ENCODE assay signal across 29 cellular contexts in the genomic region with DNA sequence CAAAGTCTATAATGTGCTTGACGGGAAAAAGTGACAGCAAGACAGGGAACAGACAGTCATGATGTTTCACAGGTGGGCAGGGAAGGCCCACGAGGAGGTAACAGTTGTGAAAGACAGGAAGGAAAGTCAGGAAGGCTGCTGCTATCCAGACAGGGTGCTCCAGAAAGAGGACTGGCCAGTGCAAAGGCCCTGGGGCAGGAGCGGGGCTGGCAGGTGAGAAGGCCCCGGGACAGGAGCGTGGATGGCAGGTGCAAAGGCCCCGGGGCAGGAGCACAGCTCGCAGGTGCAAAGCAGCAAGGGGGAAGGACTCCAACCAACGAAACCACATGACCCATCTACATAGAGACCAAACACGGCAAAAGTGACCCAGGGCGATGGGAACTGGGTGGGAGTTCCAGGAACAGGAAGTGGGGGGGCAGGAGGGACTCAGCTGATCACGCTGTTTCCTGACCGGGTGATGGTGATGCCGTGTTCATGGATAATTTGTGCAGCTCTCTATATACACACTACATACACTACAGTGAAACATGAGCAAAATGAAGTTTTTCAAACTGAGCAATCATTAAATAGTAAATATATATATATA.
A peak's percentile ranks its signal among the peaks of the same experiment; 100 is the strongest.
DNase-seq lines count a peak whose midpoint lies in the region; ATAC-seq and TF ChIP-seq lines count a peak whose summit lies in the region.
"Had no signal": no experiment of that assay in that cellular context is flagged by ENCODE, and none has a peak within 500 bp of the region (broad histone marks: within the 10 kb centered on the region; RNA-seq: fewer than 3 reads in every experiment).

No MANE protein-coding gene starts in this region.

- H3K27me3 ChIP-seq in DND-41 (ENCODE audit: insufficient read depth, low read length, poor library complexity) (no peaks in the 10 kb centered on the region), upper lobe of right lung (no peaks in the 10 kb centered on the region)
- H3K27me3 ChIP-seq: MG63, SJSA1 had no signal

- H3K4me2 ChIP-seq in DND-41 (ENCODE audit: insufficient read depth, low read length): no peak overlapping the region
- H3K4me2 ChIP-seq: A549, PC-9 had no signal

- TF ChIP-seq CTCF in DND-41 (IDR thresholded peaks at IDR 0.05; ENCODE audit: borderline replicate concordance, extremely low read depth, low read length, poor library complexity, severe bottlenecking) (no peak), WTC11 (IDR thresholded peaks at IDR 0.05) (no peak), upper lobe of right lung (IDR thresholded peaks at IDR 0.05) (no peak)

- H3K36me3 Mint-ChIP-seq in activated naive CD8-positive, alpha-beta T cell treated with anti-CD3 and anti-CD28 coated beads, Interleukin-2, amount 10 ng/mL, durations not matched to agents 7 days and 5 days: peaks cover 9% of the 10 kb centered on the region
- H3K36me3 Mint-ChIP-seq in activated naive CD8-positive, alpha-beta T cell treated with anti-CD3 and anti-CD28 coated beads for 36 hours: peaks cover 5% of the 10 kb centered on the region
- peaks cover 16% of the 10 kb centered on the region for H3K36me3 Mint-ChIP-seq in WTC11

- no peak overlapping the region for H3K27ac Mint-ChIP-seq in activated naive CD8-positive, alpha-beta T cell treated with anti-CD3 and anti-CD28 coated beads, Interleukin-2, amount 10 ng/mL, durations not matched to agents 7 days and 5 days
- H3K27ac Mint-ChIP-seq in activated naive CD8-positive, alpha-beta T cell treated with anti-CD3 and anti-CD28 coated beads for 36 hours: no peak overlapping the region
- no peak overlapping the region for H3K27ac Mint-ChIP-seq in WTC11
- H3K27ac Mint-ChIP-seq: CD8-positive, alpha-beta memory T cell had no signal

- no peak overlapping the region for H3K9ac ChIP-seq in DND-41 (ENCODE audit: low read depth, low read length)

- no peak for DNase-seq in activated naive CD8-positive, alpha-beta T cell treated with anti-CD3 and anti-CD28 coated beads, Interleukin-2, amount 10 ng/mL, durations not matched to agents 7 days and 5 days
- no peak for DNase-seq in activated naive CD8-positive, alpha-beta T cell treated with anti-CD3 and anti-CD28 coated beads for 36 hours
- DNase-seq in DND-41 (peak; percentile 37), WTC11 (ENCODE audit: low spot score) (no peak), upper lobe of right lung (no peak)
- DNase-seq: AML-193; CD8-positive, alpha-beta memory T cell; DMS 273 treated with DMSO at 0.1 percent for 48 hours; DMS79; GF-D8; GOT3; KG1; MG63; NCI-H1105 treated with DMSO at 0.1 percent for 48 hours; NCI-H146; NCI-H1930; NCI-H2107; NCI-H446; NCI-H524 treated with DMSO at 0.1 percent for 48 hours; NCI-H82; NK-92 treated with Interleukin-12 subunit alpha and Interleukin-12 subunit beta, amount 100 ng/mL, for 24 hours; PC-9 had no signal

- H3K4me1 ChIP-seq in DND-41 (ENCODE audit: insufficient read depth, low read length) (peaks cover under 1% of the 10 kb centered on the region; the same call in 1 of the 2 replicates), upper lobe of right lung (no peaks in the 10 kb centered on the region)
- H3K4me1 ChIP-seq: A549, HAP-1, SJSA1 had no signal

- no peak for ATAC-seq in activated naive CD8-positive, alpha-beta T cell treated with anti-CD3 and anti-CD28 coated beads, Interleukin-2, amount 10 ng/mL, durations not matched to agents 7 days and 5 days (ENCODE audit: low read depth)
- no peak for ATAC-seq in DND-41 (ENCODE audit: insufficient read depth, low read depth)
- no peak for ATAC-seq in WTC11
- ATAC-seq in upper lobe of right lung: peak; percentile 26
- ATAC-seq in HG03460 (IDR thresholded peaks at IDR 0.05; ENCODE audit: unreplicated experiment): no peak
- ATAC-seq in HG02610 (IDR thresholded peaks at IDR 0.05; ENCODE audit: unreplicated experiment): no peak
- ATAC-seq: A549, Right ventricle myocardium inferior had no signal

- H3K9me3 ChIP-seq in DND-41 (ENCODE audit: insufficient read depth, low read length, severe bottlenecking) (no peaks in the 10 kb centered on the region), upper lobe of right lung (no peaks in the 10 kb centered on the region)
- H3K9me3 ChIP-seq: A549, HAP-1, MG63, SJSA1 had no signal

- H3K4me3 ChIP-seq in DND-41 (ENCODE audit: low read depth in 1 of 2, low read length in 2 of 2): no peak overlapping the region
- no peak overlapping the region for H3K4me3 ChIP-seq in upper lobe of right lung
- H3K4me3 ChIP-seq: A549, HAP-1, MG63, PC-9, SJSA1 had no signal

- H3K36me3 ChIP-seq in DND-41 (ENCODE audit: insufficient read depth, low read length) (peaks cover 12% of the 10 kb centered on the region), upper lobe of right lung (no peaks in the 10 kb centered on the region)
- H3K36me3 ChIP-seq: HAP-1, MG63, SJSA1 had no signal

- peaks cover 2% of the 10 kb centered on the region; the same call in 1 of the 2 replicates for H3K79me2 ChIP-seq in DND-41 (ENCODE audit: insufficient read depth, low read length)

- peaks cover 34% of the 10 kb centered on the region for H4K20me1 ChIP-seq in DND-41 (ENCODE audit: insufficient read depth, low read length)

- CTCF ChIA-PET in WTC11 (lab: Charles Lee): interaction anchor here (1.0 kb wide), 1 partner anchor 211 kb away, joined by 3 read pairs; no protein-coding TSS in a partner anchor

- POLR2A ChIA-PET in activated naive CD8-positive, alpha-beta T cell treated with anti-CD3 and anti-CD28 coated beads, Interleukin-2, amount 10 ng/mL, durations not matched to agents 7 days and 5 days (lab: Charles Lee): no interaction called here
- POLR2A ChIA-PET in WTC11 (lab: Charles Lee): no interaction called here

- no peaks in the 10 kb centered on the region for H3K9me3 Mint-ChIP-seq in activated naive CD8-positive, alpha-beta T cell treated with anti-CD3 and anti-CD28 coated beads, Interleukin-2, amount 10 ng/mL, durations not matched to agents 7 days and 5 days
- H3K9me3 Mint-ChIP-seq in activated naive CD8-positive, alpha-beta T cell treated with anti-CD3 and anti-CD28 coated beads for 36 hours: no peaks in the 10 kb centered on the region
- peaks cover 12% of the 10 kb centered on the region for H3K9me3 Mint-ChIP-seq in WTC11
- H3K9me3 Mint-ChIP-seq: CD8-positive, alpha-beta memory T cell had no signal

- H3K27ac ChIP-seq in DND-41 (ENCODE audit: low read length) (no peak overlapping the region), upper lobe of right lung (no peak overlapping the region)
- H3K27ac ChIP-seq: A549, C4-2B, PC-9, SJSA1 had no signal

- no peak overlapping the region for H2AFZ ChIP-seq in DND-41 (ENCODE audit: low read depth, low read length)
- H2AFZ ChIP-seq: PC-9 had no signal

- peak overlapping the region; percentile 28 for H3K4me3 Mint-ChIP-seq in activated naive CD8-positive, alpha-beta T cell treated with anti-CD3 and anti-CD28 coated beads, Interleukin-2, amount 10 ng/mL, durations not matched to agents 7 days and 5 days
- no peak overlapping the region for H3K4me3 Mint-ChIP-seq in activated naive CD8-positive, alpha-beta T cell treated with anti-CD3 and anti-CD28 coated beads for 36 hours
- H3K4me3 Mint-ChIP-seq in WTC11: no peak overlapping the region
- H3K4me3 Mint-ChIP-seq: CD8-positive, alpha-beta memory T cell had no signal

- intact Hi-C loops in upper lobe of right lung (cut with DNase I): no loop called here

- peaks cover 26% of the 10 kb centered on the region for H3K4me1 Mint-ChIP-seq in activated naive CD8-positive, alpha-beta T cell treated with anti-CD3 and anti-CD28 coated beads, Interleukin-2, amount 10 ng/mL, durations not matched to agents 7 days and 5 days
- peaks cover 29% of the 10 kb centered on the region for H3K4me1 Mint-ChIP-seq in activated naive CD8-positive, alpha-beta T cell treated with anti-CD3 and anti-CD28 coated beads for 36 hours
- no peaks in the 10 kb centered on the region for H3K4me1 Mint-ChIP-seq in WTC11

- peaks cover 1% of the 10 kb centered on the region for H3K27me3 Mint-ChIP-seq in activated naive CD8-positive, alpha-beta T cell treated with anti-CD3 and anti-CD28 coated beads, Interleukin-2, amount 10 ng/mL, durations not matched to agents 7 days and 5 days
- H3K27me3 Mint-ChIP-seq in activated naive CD8-positive, alpha-beta T cell treated with anti-CD3 and anti-CD28 coated beads for 36 hours: no peaks in the 10 kb centered on the region
- no peaks in the 10 kb centered on the region for H3K27me3 Mint-ChIP-seq in WTC11 (ENCODE audit: low read depth)
- H3K27me3 Mint-ChIP-seq: CD8-positive, alpha-beta memory T cell had no signal

TF ChIP-seq in WTC11, 78 proteins besides CTCF, POLR2A, EP300 and RAD21 (continues in another document):
- TF ChIP-seq, protein P1, sequence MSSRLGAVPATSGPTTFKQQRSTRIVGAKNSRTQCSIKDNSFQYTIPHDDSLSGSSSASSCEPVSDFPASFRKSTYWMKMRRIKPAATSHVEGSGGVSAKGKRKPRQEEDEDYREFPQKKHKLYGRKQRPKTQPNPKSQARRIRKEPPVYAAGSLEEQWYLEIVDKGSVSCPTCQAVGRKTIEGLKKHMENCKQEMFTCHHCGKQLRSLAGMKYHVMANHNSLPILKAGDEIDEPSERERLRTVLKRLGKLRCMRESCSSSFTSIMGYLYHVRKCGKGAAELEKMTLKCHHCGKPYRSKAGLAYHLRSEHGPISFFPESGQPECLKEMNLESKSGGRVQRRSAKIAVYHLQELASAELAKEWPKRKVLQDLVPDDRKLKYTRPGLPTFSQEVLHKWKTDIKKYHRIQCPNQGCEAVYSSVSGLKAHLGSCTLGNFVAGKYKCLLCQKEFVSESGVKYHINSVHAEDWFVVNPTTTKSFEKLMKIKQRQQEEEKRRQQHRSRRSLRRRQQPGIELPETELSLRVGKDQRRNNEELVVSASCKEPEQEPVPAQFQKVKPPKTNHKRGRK (CRISPR knock-in tag; IDR thresholded peaks at IDR 0.05; ENCODE audit: borderline replicate concordance): no peak
- TF ChIP-seq GTF2I (CRISPR knock-in tag; conservative IDR thresholded peaks at IDR 0.05) (peak; percentile 77), AR (CRISPR knock-in tag; IDR thresholded peaks at IDR 0.05) (no peak)
